In the genomic region with DNA sequence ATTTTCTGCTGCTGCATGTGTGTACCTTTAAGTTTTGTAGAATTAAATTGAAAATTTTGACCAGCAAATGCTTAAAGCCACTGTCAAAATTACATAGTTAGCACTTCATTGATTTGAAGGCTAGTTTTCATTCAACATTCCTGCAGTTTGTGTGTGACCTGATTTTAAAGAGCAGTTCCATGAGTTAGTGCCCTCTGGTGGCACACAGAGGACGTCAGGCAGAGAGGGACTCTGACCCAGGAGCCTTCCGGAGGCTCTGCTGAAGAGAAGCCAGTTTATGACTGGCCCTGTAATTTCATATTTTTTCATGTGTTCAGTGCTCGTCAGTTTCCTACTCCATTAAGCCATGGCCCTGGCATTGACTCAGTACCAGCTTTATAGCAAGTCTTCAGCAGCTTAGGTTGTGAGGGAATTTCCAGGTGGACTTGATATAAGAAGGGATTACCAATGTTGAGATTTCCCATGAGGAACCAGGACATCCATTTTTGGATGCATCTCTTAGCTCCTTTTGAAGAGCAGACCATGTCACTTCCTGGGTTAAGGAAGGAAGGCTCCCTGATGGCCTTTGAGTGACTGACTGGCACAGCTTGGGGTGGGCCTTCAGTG, we compare ENCODE assay signal across 8 cellular contexts.
DNase-seq lines count a peak whose midpoint lies in the region; ATAC-seq and TF ChIP-seq lines count a peak whose summit lies in the region.

No MANE protein-coding gene starts in this region.

- peak; percentile 49 for TF ChIP-seq RAD21 in neural cell (conservative IDR thresholded peaks at IDR 0.05)

- ATAC-seq in GM21825 (IDR thresholded peaks at IDR 0.05; ENCODE audit: unreplicated experiment) = no peak

- TF ChIP-seq CTCF in GM12873 (IDR thresholded peaks at IDR 0.05; ENCODE audit: insufficient read depth, low read depth, low read length, missing control alignments) (peak; percentile 86), fibroblast of mammary gland (conservative IDR thresholded peaks at IDR 0.05; ENCODE audit: control insufficient read depth, insufficient read depth, low read depth, low read length) (peak; percentile 86), neural cell (IDR thresholded peaks at IDR 0.05; ENCODE audit: poor library complexity, severe bottlenecking) (peak; percentile 61), vagina (IDR thresholded peaks at IDR 0.05) (peak; percentile 13 to 55 (median 53))

- CTCF ChIA-PET in activated CD4-positive, alpha-beta T cell treated with anti-CD3 and anti-CD28 coated beads, Interleukin-2, amount 10 ng/mL, durations not matched to agents 7 days and 5 days (lab: Charles Lee) = interaction anchor here (1.3 kb wide), 1 partner anchor 15 kb away, joined by 3 read pairs; no protein-coding TSS in a partner anchor

- H3K79me2 ChIP-seq in neural cell (replicated peaks; ENCODE audit: insufficient read depth, low read length) = peaks cover 3% of the 10 kb centered on the region

- H3K4me1 ChIP-seq in vagina = no peaks in the 10 kb centered on the region

- intact Hi-C loops in vagina (cut with DNase I) = no loop called here

- H3K4me3 Mint-ChIP-seq in activated CD4-positive, alpha-beta T cell treated with anti-CD3 and anti-CD28 coated beads, Interleukin-2, amount 10 ng/mL, durations not matched to agents 7 days and 5 days = no peak overlapping the region

- H3K27me3 ChIP-seq in neural cell (ENCODE audit: insufficient read depth, low read depth, low read length) (no peaks in the 10 kb centered on the region), vagina (no peaks in the 10 kb centered on the region)

- no peak overlapping the region for H3K4me3 ChIP-seq in fibroblast of mammary gland (ENCODE audit: control insufficient read depth, low read depth, low read length)
- no peak overlapping the region for H3K4me3 ChIP-seq in neural cell (ENCODE audit: low read length)
- H3K4me3 ChIP-seq in vagina = no peak overlapping the region

- no peaks in the 10 kb centered on the region for H3K9me2 ChIP-seq in neural cell (ENCODE audit: insufficient read depth, low read length)

- in situ Hi-C loops in ACHN (cut with HindIII; ENCODE audit: low pct_ligation_motif_present, low pct_unique_long_range_greater_than_20kb, low sequenced_read_pairs) = no loop called here

- no peaks in the 10 kb centered on the region for H3K4me1 Mint-ChIP-seq in activated CD4-positive, alpha-beta T cell treated with anti-CD3 and anti-CD28 coated beads, Interleukin-2, amount 10 ng/mL, durations not matched to agents 7 days and 5 days

- H3K27me3 Mint-ChIP-seq in activated CD4-positive, alpha-beta T cell treated with anti-CD3 and anti-CD28 coated beads, Interleukin-2, amount 10 ng/mL, durations not matched to agents 7 days and 5 days = no peaks in the 10 kb centered on the region

- no peaks in the 10 kb centered on the region for H3K9me3 ChIP-seq in neural cell (ENCODE audit: low read length)
- no peaks in the 10 kb centered on the region for H3K9me3 ChIP-seq in vagina

- H3K27ac ChIP-seq in neural cell (ENCODE audit: low read length) = no peak overlapping the region
- no peak overlapping the region for H3K27ac ChIP-seq in vagina

- H3F3A ChIP-seq in neural cell (ENCODE audit: insufficient read depth, low read length, poor library complexity, severe bottlenecking) = no peaks in the 10 kb centered on the region

- POLR2A ChIA-PET in activated CD4-positive, alpha-beta T cell treated with anti-CD3 and anti-CD28 coated beads, Interleukin-2, amount 10 ng/mL, durations not matched to agents 7 days and 5 days (lab: Charles Lee) = interaction anchor here (0.6 kb wide), 1 partner anchor 929 kb away, joined by 3 read pairs; no protein-coding TSS in a partner anchor

- TF ChIP-seq EP300 in neural cell (conservative IDR thresholded peaks at IDR 0.05; ENCODE audit: poor library complexity, severe bottlenecking) = no peak

- H3K36me3 ChIP-seq in neural cell (ENCODE audit: insufficient read depth, low read length) (no peaks in the 10 kb centered on the region), vagina (peaks cover 0 to 4% of the 10 kb centered on the region in 2 donors)

- DNase-seq in ACHN = peak; percentile 57
- peak; percentile 3 for DNase-seq in NCI-H2196 treated with DMSO at 0.1 percent for 48 hours (lab: John Stamatoyannopoulos, UW; ENCODE audit: unreplicated experiment)
- DNase-seq in activated CD4-positive, alpha-beta T cell treated with anti-CD3 and anti-CD28 coated beads, Interleukin-2, amount 10 ng/mL, durations not matched to agents 7 days and 5 days = peak; percentile 46
- DNase-seq in fibroblast of mammary gland (ENCODE audit: low read depth) = peak; percentile 65
- DNase-seq in vagina (ENCODE audit: extremely low spot score in 2 of 2) = no peak

- no peak overlapping the region for H2AFZ ChIP-seq in neural cell (ENCODE audit: low read depth, low read length)

- H4K20me1 ChIP-seq in neural cell (ENCODE audit: insufficient read depth) = no peaks in the 10 kb centered on the region

- H3K9me3 Mint-ChIP-seq in activated CD4-positive, alpha-beta T cell treated with anti-CD3 and anti-CD28 coated beads, Interleukin-2, amount 10 ng/mL, durations not matched to agents 7 days and 5 days = no peaks in the 10 kb centered on the region

- no peak overlapping the region for H3K4me2 ChIP-seq in neural cell (ENCODE audit: low read length)

- H3K27ac Mint-ChIP-seq in activated CD4-positive, alpha-beta T cell treated with anti-CD3 and anti-CD28 coated beads, Interleukin-2, amount 10 ng/mL, durations not matched to agents 7 days and 5 days = no peak overlapping the region

- no peak overlapping the region for H3K9ac ChIP-seq in neural cell (ENCODE audit: low read length)

- H3K36me3 Mint-ChIP-seq in activated CD4-positive, alpha-beta T cell treated with anti-CD3 and anti-CD28 coated beads, Interleukin-2, amount 10 ng/mL, durations not matched to agents 7 days and 5 days (ENCODE audit: low read depth) = no peaks in the 10 kb centered on the region

- no peak for TF ChIP-seq POLR2A in vagina (IDR thresholded peaks at IDR 0.05)

TF ChIP-seq in neural cell, 6 proteins besides CTCF, POLR2A, EP300 and RAD21:
- peak; percentile 64 for TF ChIP-seq SMC3 (conservative IDR thresholded peaks at IDR 0.05; ENCODE audit: poor library complexity)
- TF ChIP-seq, protein P1, sequence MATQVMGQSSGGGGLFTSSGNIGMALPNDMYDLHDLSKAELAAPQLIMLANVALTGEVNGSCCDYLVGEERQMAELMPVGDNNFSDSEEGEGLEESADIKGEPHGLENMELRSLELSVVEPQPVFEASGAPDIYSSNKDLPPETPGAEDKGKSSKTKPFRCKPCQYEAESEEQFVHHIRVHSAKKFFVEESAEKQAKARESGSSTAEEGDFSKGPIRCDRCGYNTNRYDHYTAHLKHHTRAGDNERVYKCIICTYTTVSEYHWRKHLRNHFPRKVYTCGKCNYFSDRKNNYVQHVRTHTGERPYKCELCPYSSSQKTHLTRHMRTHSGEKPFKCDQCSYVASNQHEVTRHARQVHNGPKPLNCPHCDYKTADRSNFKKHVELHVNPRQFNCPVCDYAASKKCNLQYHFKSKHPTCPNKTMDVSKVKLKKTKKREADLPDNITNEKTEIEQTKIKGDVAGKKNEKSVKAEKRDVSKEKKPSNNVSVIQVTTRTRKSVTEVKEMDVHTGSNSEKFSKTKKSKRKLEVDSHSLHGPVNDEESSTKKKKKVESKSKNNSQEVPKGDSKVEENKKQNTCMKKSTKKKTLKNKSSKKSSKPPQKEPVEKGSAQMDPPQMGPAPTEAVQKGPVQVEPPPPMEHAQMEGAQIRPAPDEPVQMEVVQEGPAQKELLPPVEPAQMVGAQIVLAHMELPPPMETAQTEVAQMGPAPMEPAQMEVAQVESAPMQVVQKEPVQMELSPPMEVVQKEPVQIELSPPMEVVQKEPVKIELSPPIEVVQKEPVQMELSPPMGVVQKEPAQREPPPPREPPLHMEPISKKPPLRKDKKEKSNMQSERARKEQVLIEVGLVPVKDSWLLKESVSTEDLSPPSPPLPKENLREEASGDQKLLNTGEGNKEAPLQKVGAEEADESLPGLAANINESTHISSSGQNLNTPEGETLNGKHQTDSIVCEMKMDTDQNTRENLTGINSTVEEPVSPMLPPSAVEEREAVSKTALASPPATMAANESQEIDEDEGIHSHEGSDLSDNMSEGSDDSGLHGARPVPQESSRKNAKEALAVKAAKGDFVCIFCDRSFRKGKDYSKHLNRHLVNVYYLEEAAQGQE (IDR thresholded peaks at IDR 0.05; ENCODE audit: borderline replicate concordance) = no peak

Comparison
In these comparisons a context has a peak if more than half of its experiments do, and no peak if none do; other contexts are left out.
1. DNase-seq: peak in ACHN (single experiment), NCI-H2196 treated with DMSO at 0.1 percent for 48 hours (single experiment), activated CD4-positive, alpha-beta T cell treated with anti-CD3 and anti-CD28 coated beads, Interleukin-2, amount 10 ng/mL, durations not matched to agents 7 days and 5 days (single experiment) and fibroblast of mammary gland (single experiment); none in vagina (0 of 2).
2. Peak in every context shown above with its lines, with median percentiles within 50 percentile points of each other: CTCF ChIP-seq.